ENCODE assay signal across 15 cellular contexts in the genomic region with DNA sequence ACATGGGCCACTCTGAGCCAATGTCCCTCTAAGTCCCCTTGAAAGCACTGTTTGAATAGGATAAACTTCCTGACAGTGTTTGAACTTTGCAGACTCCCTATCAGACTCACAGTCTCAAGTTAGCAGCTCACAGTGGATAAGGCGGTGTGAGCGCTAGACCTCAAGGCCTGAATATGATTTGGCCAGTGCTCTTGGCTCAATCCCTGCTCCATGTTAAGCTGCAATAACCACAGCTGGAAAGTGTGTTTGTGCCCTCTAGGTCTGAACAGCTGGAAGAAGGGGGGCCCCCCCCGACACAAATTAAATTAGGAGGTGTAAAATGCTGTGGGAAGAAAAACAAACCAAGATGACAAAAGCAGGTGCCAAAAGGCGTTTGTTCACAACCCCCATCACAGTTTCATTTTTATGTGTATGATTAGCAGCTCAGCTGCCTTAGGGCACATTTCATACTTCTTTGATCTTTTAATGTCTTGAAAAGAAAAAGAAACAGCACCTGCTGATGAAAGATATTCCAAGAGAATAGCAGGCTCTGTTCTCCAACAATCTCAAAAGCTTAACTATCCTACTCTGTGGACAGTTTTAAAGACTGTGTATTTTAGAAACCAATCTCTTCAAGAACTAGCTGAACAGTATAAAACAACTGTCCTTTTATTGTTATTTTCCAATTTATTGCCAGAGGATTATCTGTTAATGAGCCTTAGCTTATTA.
DNase-seq lines count a peak whose midpoint lies in the region; ATAC-seq and TF ChIP-seq lines count a peak whose summit lies in the region.
"Had no signal": no experiment of that assay in that cellular context is flagged by ENCODE, and none has a peak within 500 bp of the region (broad histone marks: within the 10 kb centered on the region; RNA-seq: fewer than 3 reads in every experiment).

No MANE protein-coding gene starts in this region.

- peaks cover 8% of the 10 kb centered on the region; the same call in 1 of the 2 replicates for H3K27me3 ChIP-seq in HAP-1 (ENCODE audit: low read depth)
- no peaks in the 10 kb centered on the region for H3K27me3 ChIP-seq in left lung
- H3K27me3 ChIP-seq in aorta (ENCODE audit: control insufficient read depth in 1 of 2, insufficient read depth in 2 of 2, low read length in 1 of 2), result no peaks in the 10 kb centered on the region
- H3K27me3 ChIP-seq: ovary, stomach had no signal

- DNase-seq in COR-L47 (lab: John Stamatoyannopoulos, UW) (peak; percentile 24), HAP-1 (ENCODE audit: low spot score in 2 of 2) (peak; percentile 71 to 93), amniotic epithelial cell (ENCODE audit: low read depth) (peak; percentile 32), left lung (no peak), NCI-H748 (lab: John Stamatoyannopoulos, UW; ENCODE audit: unreplicated experiment) (no peak), T-helper 1 cell (no peak), aorta (no peak)
- DNase-seq: activated effector memory CD4-positive, alpha-beta T cell treated with anti-CD3 and anti-CD28 coated beads, Interleukin-2, amount 50 U/mL, for 16 hours; Karpas-422; NCI-H510A; ovary; stimulated activated CD4-positive, alpha-beta T cell treated with anti-CD3 and anti-CD28 coated beads, Interleukin-2, amount 100 ng/mL, for 48 hours; stomach had no signal

- H3K4me3 ChIP-seq in HAP-1 (no peak overlapping the region), left lung (no peak overlapping the region), aorta (ENCODE audit: low read length in 2 of 2) (no peak overlapping the region)
- H3K4me3 ChIP-seq: ovary, SK-N-MC, stomach had no signal

- H3K4me1 ChIP-seq in HAP-1 (peaks cover 20% of the 10 kb centered on the region), left lung (peaks cover 3 to 32% of the 10 kb centered on the region in 2 donors), aorta (ENCODE audit: control insufficient read depth in 1 of 2, insufficient read depth in 2 of 2, low read length in 2 of 2) (no peaks in the 10 kb centered on the region)

- H3K27ac ChIP-seq in left lung (no peak overlapping the region), aorta (ENCODE audit: low read depth in 1 of 2, low read length in 2 of 2) (no peak overlapping the region)
- H3K27ac ChIP-seq: ovary, SK-N-MC, stomach had no signal

- H3K9me3 ChIP-seq in HAP-1 (no peaks in the 10 kb centered on the region), left lung (no peaks in the 10 kb centered on the region), aorta (ENCODE audit: control insufficient read depth, low read length) (no peaks in the 10 kb centered on the region)
- H3K9me3 ChIP-seq: ovary, stomach had no signal

- in situ Hi-C loops in HAP-1 (cut with MboI; ENCODE audit: low sequenced_read_pairs), result no loop called here

- no peaks in the 10 kb centered on the region for H3K36me3 ChIP-seq in HAP-1 (replicated peaks)
- H3K36me3 ChIP-seq in left lung, result no peaks in the 10 kb centered on the region
- H3K36me3 ChIP-seq in aorta (ENCODE audit: control insufficient read depth in 1 of 2, insufficient read depth in 2 of 2, low read length in 1 of 2), result no peaks in the 10 kb centered on the region
- H3K36me3 ChIP-seq: ovary, stomach had no signal

- no peak for TF ChIP-seq CTCF in left lung (IDR thresholded peaks at IDR 0.05)

- ATAC-seq in left lung, result peak; percentile 41
- no peak for ATAC-seq in HG02840 (IDR thresholded peaks at IDR 0.05; ENCODE audit: low FRiP score, unreplicated experiment)
- no peak for ATAC-seq in aorta (ENCODE audit: low FRiP score)

- 31 to 37% methylated on average over 4 of the region's 4 CpGs for WGBS in aorta, 2 donors

- intact Hi-C loops in left lung (cut with DNase I), result no loop called here
- intact Hi-C loops in aorta (cut with DNase I), result no loop called here

Comparison
In these comparisons a context has a peak if more than half of its experiments do, and no peak if none do; other contexts are left out.
1. DNase-seq: peak in COR-L47 (single experiment), HAP-1 (2 of 2) and amniotic epithelial cell (single experiment); none in left lung (0 of 2), NCI-H748 (single experiment), T-helper 1 cell (0 of 5) and aorta (0 of 2).